Comparison of ENCODE assay signal across 31 cellular contexts in the genomic region with DNA sequence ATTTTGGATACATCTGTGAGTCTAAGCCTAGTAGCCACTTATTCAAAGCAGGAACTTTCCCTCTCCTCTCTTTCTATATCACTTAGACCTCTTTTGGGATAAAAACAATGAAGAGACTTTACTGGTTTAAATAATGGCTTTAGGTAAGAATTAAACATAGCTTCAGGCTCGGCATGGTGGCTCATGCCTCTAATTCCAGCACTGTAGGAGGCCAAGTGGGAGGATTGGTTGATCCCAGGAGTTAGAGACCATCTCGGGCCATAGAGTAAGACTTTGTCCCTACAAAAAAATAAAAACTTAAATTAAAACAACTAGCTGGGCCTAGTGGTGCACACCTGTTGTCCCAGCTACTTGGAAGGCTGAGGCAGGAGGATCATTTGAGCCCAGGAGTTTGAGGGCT.
"Had no signal": no experiment of that assay in that cellular context is flagged by ENCODE, and none has a peak within 500 bp of the region (broad histone marks: within the 10 kb centered on the region; RNA-seq: fewer than 3 reads in every experiment).

No MANE protein-coding gene starts in this region.

- H3K9me3 ChIP-seq: ascending aorta had no signal

- H3K4me3 ChIP-seq: ascending aorta, cardiac muscle cell had no signal

- FAIRE-seq: bronchial epithelial cell, TTC549 had no signal

- H3K27ac ChIP-seq: ascending aorta, cardiac muscle cell, VCaP had no signal

- ATAC-seq: activated CD4-positive, alpha-beta T cell treated with anti-CD3 and anti-CD28 coated beads for 36 hours; activated CD4-positive, CD25-positive, alpha-beta regulatory T cell treated with anti-CD3 and anti-CD28 coated beads, Interleukin-2, amount 50 U/mL, for 24 hours; activated CD8-positive, alpha-beta memory T cell treated with anti-CD3 and anti-CD28 coated beads, Interleukin-2, amount 10 ng/mL, durations not matched to agents 7 days and 5 days; activated CD8-positive, alpha-beta T cell treated with anti-CD3 and anti-CD28 coated beads, Interleukin-2, amount 10 ng/mL, durations not matched to agents 7 days and 5 days; activated naive CD8-positive, alpha-beta T cell treated with anti-CD3 and anti-CD28 coated beads, Interleukin-2, amount 50 U/mL, for 24 hours had no signal

- H3K4me1 ChIP-seq: ascending aorta had no signal

- DNase-seq: activated CD4-positive, alpha-beta memory T cell treated with anti-CD3 and anti-CD28 coated beads, Interleukin-2, amount 10 ng/mL, durations not matched to agents 7 days and 5 days; activated CD4-positive, alpha-beta T cell treated with anti-CD3 and anti-CD28 coated beads for 1 hour; activated CD4-positive, alpha-beta T cell treated with anti-CD3 and anti-CD28 coated beads for 36 hours; activated CD4-positive, alpha-beta T cell treated with anti-CD3 and anti-CD28 coated beads for 48 hours; activated CD4-positive, alpha-beta T cell treated with anti-CD3 and anti-CD28 coated beads, Interleukin-2, amount 10 ng/mL, durations not matched to agents 7 days and 5 days; activated CD4-positive, alpha-beta T cell treated with anti-CD3 and anti-CD28 coated beads, Interleukin-2, amount 50 U/mL, for 48 hours; activated CD4-positive, CD25-positive, alpha-beta regulatory T cell; activated CD8-positive, alpha-beta memory T cell treated with anti-CD3 and anti-CD28 coated beads for 24 hours; activated CD8-positive, alpha-beta memory T cell treated with anti-CD3 and anti-CD28 coated beads, Interleukin-2, amount 10 ng/mL, durations not matched to agents 7 days and 5 days; activated CD8-positive, alpha-beta memory T cell treated with anti-CD3 and anti-CD28 coated beads, Interleukin-2, amount 50 U/mL, for 48 hours; activated CD8-positive, alpha-beta T cell treated with anti-CD3 and anti-CD28 coated beads, Interleukin-2, amount 10 ng/mL, durations not matched to agents 7 days and 5 days; activated effector memory CD4-positive, alpha-beta T cell treated with Interleukin-2 at 50 U/mL for 16 hours; activated gamma-delta T cell; activated naive CD4-positive, alpha-beta T cell treated with anti-CD3 and anti-CD28 coated beads, Interleukin-2, amount 10 ng/mL, durations not matched to agents 7 days and 5 days; activated naive CD4-positive, alpha-beta T cell treated with Interleukin-2 at 50 U/mL for 16 hours; activated naive CD8-positive, alpha-beta T cell treated with anti-CD3 and anti-CD28 coated beads, Interleukin-2, amount 10 ng/mL, durations not matched to agents 7 days and 5 days; activated naive CD8-positive, alpha-beta T cell treated with anti-CD3 and anti-CD28 coated beads, Interleukin-2, amount 50 U/mL, for 24 hours; activated T-cell treated with anti-CD3 and anti-CD28 coated beads, Interleukin-2, amount 50 U/mL, for 24 hours; activated T-cell treated with anti-CD3 and anti-CD28 coated beads, Interleukin-2, amount 50 U/mL, for 48 hours; amygdala; anterior cingulate cortex; caudate nucleus; cerebellar nuclear complex; T-helper 2 cell; T-helper 9 cell had no signal

- H3K36me3 ChIP-seq: ascending aorta, cardiac muscle cell had no signal

- H3K27me3 ChIP-seq: ascending aorta, cardiac muscle cell had no signal
